In the genomic region with DNA sequence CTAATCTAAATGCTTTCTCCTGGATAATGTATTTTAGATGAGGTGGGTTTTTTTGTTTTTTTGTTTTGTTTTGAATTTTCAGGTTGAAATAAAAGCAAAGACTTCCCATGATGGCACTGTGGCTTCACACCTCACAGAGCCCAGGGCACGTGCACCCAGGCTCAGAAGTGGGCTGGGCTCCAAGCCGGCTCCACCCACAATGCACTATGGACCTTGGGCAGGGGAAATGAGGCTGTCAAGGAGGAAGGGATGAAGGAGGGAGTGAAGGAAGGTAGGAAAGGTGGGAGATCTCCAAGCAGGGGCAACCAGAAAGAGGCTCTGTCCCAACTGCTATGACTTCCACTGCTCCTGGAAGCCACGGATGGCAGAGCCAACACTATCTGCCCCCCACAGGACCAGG, we compare ENCODE assay signal across 21 cellular contexts.
DNase-seq lines count a peak whose midpoint lies in the region; ATAC-seq and TF ChIP-seq lines count a peak whose summit lies in the region.
"Had no signal": no experiment of that assay in that cellular context is flagged by ENCODE, and none has a peak within 500 bp of the region (broad histone marks: within the 10 kb centered on the region; RNA-seq: fewer than 3 reads in every experiment).

No MANE protein-coding gene starts in this region.

- H3K4me3 ChIP-seq in vagina, result no peak overlapping the region
- H3K4me3 ChIP-seq: heart left ventricle had no signal

- ATAC-seq in activated naive CD4-positive, alpha-beta T cell treated with anti-CD3 and anti-CD28 coated beads, Interleukin-2, amount 50 U/mL, for 72 hours, result no peak
- ATAC-seq in activated T-helper 17 cell treated with anti-CD3 and anti-CD28 coated beads, Interleukin-2, amount 50 U/mL, for 72 hours (replicated peaks), result no peak
- ATAC-seq: activated CD8-positive, alpha-beta T cell treated with anti-CD3 and anti-CD28 coated beads, Interleukin-2, amount 10 ng/mL, durations not matched to agents 7 days and 5 days; heart left ventricle; left ventricle myocardium superior had no signal

- H3K27ac Mint-ChIP-seq in activated naive CD4-positive, alpha-beta T cell treated with anti-CD3 and anti-CD28 coated beads, Interleukin-2, amount 10 ng/mL, durations not matched to agents 7 days and 5 days, result peak overlapping the region; percentile 58
- peak overlapping the region in 1 of 2 donors; percentile 34 for H3K27ac Mint-ChIP-seq in activated naive CD4-positive, alpha-beta T cell treated with anti-CD3 and anti-CD28 coated beads, Interleukin-2, amount 50 U/mL, for 72 hours
- peak overlapping the region; percentile 7 for H3K27ac Mint-ChIP-seq in activated T-helper 17 cell treated with anti-CD3 and anti-CD28 coated beads, Interleukin-2, amount 50 U/mL, for 72 hours
- H3K27ac Mint-ChIP-seq in type B pancreatic cell, result peak overlapping the region; percentile 42
- no peak overlapping the region for H3K27ac Mint-ChIP-seq in chondrocyte (ENCODE audit: unreplicated experiment)
- H3K27ac Mint-ChIP-seq: activated CD8-positive, alpha-beta T cell treated with anti-CD3 and anti-CD28 coated beads, Interleukin-2, amount 10 ng/mL, durations not matched to agents 7 days and 5 days; activated T-helper 1 cell treated with anti-CD3 and anti-CD28 coated beads, Interleukin-12 subunit alpha, Interleukin-12 subunit beta, Interleukin-2, Interleukin-4 antibody, amounts not matched to agents 30 ng/mL and 10 ng/mL and 1 ng/mL, durations not matched to agents 14 hours and 24 hours and 36 hours; T-helper 1 cell treated with Interleukin-12 subunit alpha and Interleukin-12 subunit beta and Interleukin-4 antibody, amounts not matched to agents 30 μg/mL and 1 μg/mL, for 36 hours had no signal

- peak; percentile 21 for DNase-seq in activated naive CD4-positive, alpha-beta T cell treated with anti-CD3 and anti-CD28 coated beads, Interleukin-2, amount 10 ng/mL, durations not matched to agents 7 days and 5 days
- no peak for DNase-seq in activated naive CD4-positive, alpha-beta T cell treated with anti-CD3 and anti-CD28 coated beads, Interleukin-2, amount 50 U/mL, for 72 hours (ENCODE audit: low spot score in 2 of 2)
- peak; percentile 47 for DNase-seq in mesenteric fat pad (ENCODE audit: low spot score)
- DNase-seq in type B pancreatic cell (ENCODE audit: extremely low spot score, unreplicated experiment), result no peak
- DNase-seq in SIG-M5 (lab: John Stamatoyannopoulos, UW), result no peak
- no peak for DNase-seq in vagina (ENCODE audit: extremely low spot score in 2 of 2)
- no peak for DNase-seq in chondrocyte (ENCODE audit: low spot score)
- DNase-seq: activated CD8-positive, alpha-beta T cell treated with anti-CD3 and anti-CD28 coated beads, Interleukin-2, amount 10 ng/mL, durations not matched to agents 7 days and 5 days; DMS 273 treated with DMSO at 0.1 percent for 48 hours; MM.1S; NCI-H1436; NCI-H2171; NCI-H526; substantia nigra had no signal

- H3K9me3 Mint-ChIP-seq in activated naive CD4-positive, alpha-beta T cell treated with anti-CD3 and anti-CD28 coated beads, Interleukin-2, amount 10 ng/mL, durations not matched to agents 7 days and 5 days, result peaks cover 1% of the 10 kb centered on the region
- H3K9me3 Mint-ChIP-seq in activated naive CD4-positive, alpha-beta T cell treated with anti-CD3 and anti-CD28 coated beads, Interleukin-2, amount 50 U/mL, for 72 hours, result no peaks in the 10 kb centered on the region
- H3K9me3 Mint-ChIP-seq in activated T-helper 17 cell treated with anti-CD3 and anti-CD28 coated beads, Interleukin-2, amount 50 U/mL, for 72 hours, result no peaks in the 10 kb centered on the region
- H3K9me3 Mint-ChIP-seq in type B pancreatic cell, result no peaks in the 10 kb centered on the region
- no peaks in the 10 kb centered on the region for H3K9me3 Mint-ChIP-seq in chondrocyte (ENCODE audit: low read depth)
- H3K9me3 Mint-ChIP-seq: activated T-helper 1 cell treated with anti-CD3 and anti-CD28 coated beads, Interleukin-12 subunit alpha, Interleukin-12 subunit beta, Interleukin-2, Interleukin-4 antibody, amounts not matched to agents 30 ng/mL and 10 ng/mL and 1 ng/mL, durations not matched to agents 14 hours and 24 hours and 36 hours had no signal

- CTCF ChIA-PET in activated naive CD4-positive, alpha-beta T cell treated with anti-CD3 and anti-CD28 coated beads, Interleukin-2, amount 10 ng/mL, durations not matched to agents 7 days and 5 days (lab: Charles Lee), result no interaction called here

- H3K27me3 ChIP-seq in vagina, result no peaks in the 10 kb centered on the region
- H3K27me3 ChIP-seq: heart left ventricle, neutrophil had no signal

- no peak overlapping the region for H3K27ac ChIP-seq in vagina
- H3K27ac ChIP-seq: heart left ventricle, neutrophil had no signal

- H3K36me3 ChIP-seq in vagina, result no peaks in the 10 kb centered on the region
- H3K36me3 ChIP-seq: neutrophil had no signal

- intact Hi-C loops in vagina (cut with DNase I), result no loop called here

- no peaks in the 10 kb centered on the region for H3K27me3 Mint-ChIP-seq in activated naive CD4-positive, alpha-beta T cell treated with anti-CD3 and anti-CD28 coated beads, Interleukin-2, amount 10 ng/mL, durations not matched to agents 7 days and 5 days
- no peaks in the 10 kb centered on the region for H3K27me3 Mint-ChIP-seq in activated T-helper 17 cell treated with anti-CD3 and anti-CD28 coated beads, Interleukin-2, amount 50 U/mL, for 72 hours
- H3K27me3 Mint-ChIP-seq in type B pancreatic cell (no peaks in the 10 kb centered on the region), chondrocyte (ENCODE audit: low read depth) (no peaks in the 10 kb centered on the region)
- H3K27me3 Mint-ChIP-seq: IgD-negative memory B cell had no signal

- H3K9me3 ChIP-seq in vagina, result no peaks in the 10 kb centered on the region
- H3K9me3 ChIP-seq: heart left ventricle, neutrophil had no signal

- peaks cover 28% of the 10 kb centered on the region for H3K4me1 ChIP-seq in vagina

- no peak overlapping the region for H3K4me3 Mint-ChIP-seq in activated naive CD4-positive, alpha-beta T cell treated with anti-CD3 and anti-CD28 coated beads, Interleukin-2, amount 10 ng/mL, durations not matched to agents 7 days and 5 days
- H3K4me3 Mint-ChIP-seq in activated T-helper 17 cell treated with anti-CD3 and anti-CD28 coated beads, Interleukin-2, amount 50 U/mL, for 72 hours, result no peak overlapping the region
- no peak overlapping the region for H3K4me3 Mint-ChIP-seq in type B pancreatic cell
- H3K4me3 Mint-ChIP-seq in chondrocyte (ENCODE audit: unreplicated experiment), result no peak overlapping the region
- H3K4me3 Mint-ChIP-seq: activated CD8-positive, alpha-beta T cell treated with anti-CD3 and anti-CD28 coated beads, Interleukin-2, amount 10 ng/mL, durations not matched to agents 7 days and 5 days; activated T-helper 1 cell treated with anti-CD3 and anti-CD28 coated beads, Interleukin-12 subunit alpha, Interleukin-12 subunit beta, Interleukin-2, Interleukin-4 antibody, amounts not matched to agents 30 ng/mL and 10 ng/mL and 1 ng/mL, durations not matched to agents 14 hours and 24 hours and 36 hours; IgD-negative memory B cell; T-helper 1 cell treated with Interleukin-12 subunit alpha and Interleukin-12 subunit beta and Interleukin-4 antibody, amounts not matched to agents 30 μg/mL and 1 μg/mL, for 36 hours had no signal

- H3K36me3 Mint-ChIP-seq in activated naive CD4-positive, alpha-beta T cell treated with anti-CD3 and anti-CD28 coated beads, Interleukin-2, amount 10 ng/mL, durations not matched to agents 7 days and 5 days, result peaks cover 9% of the 10 kb centered on the region
- no peaks in the 10 kb centered on the region for H3K36me3 Mint-ChIP-seq in activated naive CD4-positive, alpha-beta T cell treated with anti-CD3 and anti-CD28 coated beads, Interleukin-2, amount 50 U/mL, for 72 hours
- peaks cover 23% of the 10 kb centered on the region for H3K36me3 Mint-ChIP-seq in activated T-helper 17 cell treated with anti-CD3 and anti-CD28 coated beads, Interleukin-2, amount 50 U/mL, for 72 hours (ENCODE audit: low read depth)
- no peaks in the 10 kb centered on the region for H3K36me3 Mint-ChIP-seq in type B pancreatic cell
- peaks cover 6% of the 10 kb centered on the region for H3K36me3 Mint-ChIP-seq in chondrocyte (ENCODE audit: low read depth)
- H3K36me3 Mint-ChIP-seq: IgD-negative memory B cell had no signal

- H3K4me1 Mint-ChIP-seq in activated naive CD4-positive, alpha-beta T cell treated with anti-CD3 and anti-CD28 coated beads, Interleukin-2, amount 10 ng/mL, durations not matched to agents 7 days and 5 days, result peaks cover 2% of the 10 kb centered on the region
- peaks cover 4% of the 10 kb centered on the region for H3K4me1 Mint-ChIP-seq in activated T-helper 17 cell treated with anti-CD3 and anti-CD28 coated beads, Interleukin-2, amount 50 U/mL, for 72 hours
- peaks cover 3% of the 10 kb centered on the region for H3K4me1 Mint-ChIP-seq in type B pancreatic cell (ENCODE audit: unreplicated experiment)
- peaks cover 2% of the 10 kb centered on the region for H3K4me1 Mint-ChIP-seq in chondrocyte (ENCODE audit: low read depth)

- no peak for TF ChIP-seq CTCF in type B pancreatic cell (conservative IDR thresholded peaks at IDR 0.05)
- no peak for TF ChIP-seq CTCF in vagina (IDR thresholded peaks at IDR 0.05)
- TF ChIP-seq CTCF in chondrocyte (IDR thresholded peaks at IDR 0.05), result no peak

- TF ChIP-seq POLR2A in vagina (IDR thresholded peaks at IDR 0.05), result no peak

Comparison
In these comparisons a context has a peak if more than half of its experiments do, and no peak if none do; other contexts are left out.
1. DNase-seq: peak in activated naive CD4-positive, alpha-beta T cell treated with anti-CD3 and anti-CD28 coated beads, Interleukin-2, amount 10 ng/mL, durations not matched to agents 7 days and 5 days (single experiment) and mesenteric fat pad (single experiment); none in activated naive CD4-positive, alpha-beta T cell treated with anti-CD3 and anti-CD28 coated beads, Interleukin-2, amount 50 U/mL, for 72 hours (0 of 2), type B pancreatic cell (single experiment), SIG-M5 (single experiment), vagina (0 of 2) and chondrocyte (single experiment).